10 cellular contexts compared by ENCODE assay signal in genomic region chr12:31887109-31887811, GRCh38.
A peak's percentile ranks its signal among the peaks of the same experiment; 100 is the strongest.
DNase-seq lines count a peak whose midpoint lies in the region; ATAC-seq and TF ChIP-seq lines count a peak whose summit lies in the region.
"Had no signal": no experiment of that assay in that cellular context is flagged by ENCODE, and none has a peak within 500 bp of the region (broad histone marks: within the 10 kb centered on the region; RNA-seq: fewer than 3 reads in every experiment).

No MANE protein-coding gene starts in this region.

- peak; percentile 56 for DNase-seq in GM06990 (ENCODE audit: extremely low read depth, insufficient read length)
- peak; percentile 81 for DNase-seq in NAMALWA (ENCODE audit: low spot score)
- DNase-seq in memory B cell (ENCODE audit: low spot score in 2 of 2) = peak in 1 of 2 donors; percentile 41
- no peak for DNase-seq in inferior parietal cortex (ENCODE audit: extremely low spot score)
- DNase-seq in NCI-H187 (lab: John Stamatoyannopoulos, UW) = no peak
- DNase-seq: SJCRH30; stimulated activated CD4-positive, alpha-beta T cell treated with anti-CD3 and anti-CD28 coated beads, Interleukin-15, amount 100 ng/mL, for 24 hours; stimulated activated naive CD4-positive, alpha-beta T cell had no signal

- peak overlapping the region; percentile 89 for H3K27ac Mint-ChIP-seq in memory B cell

- no peak for TF ChIP-seq CTCF in GM06990 (IDR thresholded peaks at IDR 0.05; ENCODE audit: insufficient read depth, low read length, poor library complexity, severe bottlenecking)

- peaks cover 33% of the 10 kb centered on the region for H3K36me3 Mint-ChIP-seq in memory B cell

- peak overlapping the region; percentile 25; the same call in 1 of the 2 replicates for H3K4me3 ChIP-seq in GM06990 (replicated peaks; ENCODE audit: low read depth, low read length)
- H3K4me3 ChIP-seq: SJCRH30 had no signal

- H3K4me3 Mint-ChIP-seq in memory B cell = peak overlapping the region; percentile 94

- peaks cover 32% of the 10 kb centered on the region for H3K4me1 Mint-ChIP-seq in memory B cell

- no peaks in the 10 kb centered on the region for H3K27me3 ChIP-seq in GM06990 (replicated peaks; ENCODE audit: control insufficient read depth, insufficient read depth, low read length)
- H3K27me3 ChIP-seq: SJCRH30 had no signal

- no peaks in the 10 kb centered on the region for H3K27me3 Mint-ChIP-seq in memory B cell

- peak; percentile 55 for ATAC-seq in GM18907 (IDR thresholded peaks at IDR 0.05; ENCODE audit: unreplicated experiment)
- peak; percentile 78 for ATAC-seq in memory B cell (ENCODE audit: low read depth)
- ATAC-seq in GM18873 (IDR thresholded peaks at IDR 0.05; ENCODE audit: low FRiP score, unreplicated experiment) = no peak

- H3K36me3 ChIP-seq in GM06990 (ENCODE audit: control insufficient read depth, insufficient read depth, low read length) = no peaks in the 10 kb centered on the region
- H3K36me3 ChIP-seq: SJCRH30 had no signal

- peaks cover 10% of the 10 kb centered on the region for H3K9me3 Mint-ChIP-seq in memory B cell

Comparison
In these comparisons a context has a peak if more than half of its experiments do, and no peak if none do; other contexts are left out.
1. DNase-seq: peak in GM06990 (single experiment) and NAMALWA (single experiment); none in inferior parietal cortex (single experiment) and NCI-H187 (0 of 2).